9 cellular contexts compared by ENCODE assay signal in genomic region chr15:70974004-70974832, GRCh38.
DNase-seq lines count a peak whose midpoint lies in the region; ATAC-seq and TF ChIP-seq lines count a peak whose summit lies in the region.
"Had no signal": no experiment of that assay in that cellular context is flagged by ENCODE, and none has a peak within 500 bp of the region (broad histone marks: within the 10 kb centered on the region; RNA-seq: fewer than 3 reads in every experiment).

No MANE protein-coding gene starts in this region.

- H3K27ac Mint-ChIP-seq in WTC11, result no peak overlapping the region
- no peak overlapping the region for H3K27ac Mint-ChIP-seq in activated naive CD8-positive, alpha-beta T cell treated with anti-CD3 and anti-CD28 coated beads, Interleukin-2, amount 50 U/mL, for 24 hours
- no peak overlapping the region for H3K27ac Mint-ChIP-seq in CD8-positive, alpha-beta memory T cell

- H3K27ac ChIP-seq in CD8-positive, alpha-beta memory T cell (ENCODE audit: low read depth, low read length), result no peak overlapping the region

- no peaks in the 10 kb centered on the region for H3K4me1 ChIP-seq in CD8-positive, alpha-beta memory T cell (ENCODE audit: insufficient read depth, low read length)

- TF ChIP-seq CTCF in AG09309 (IDR thresholded peaks at IDR 0.05; ENCODE audit: control insufficient read depth, insufficient read depth, low read depth, low read length, missing control alignments) (peak; percentile 39), WTC11 (IDR thresholded peaks at IDR 0.05) (peak; percentile 34; the same call in 1 of the 2 replicates)

- H3K36me3 ChIP-seq in CD8-positive, alpha-beta memory T cell (ENCODE audit: insufficient read depth, low read length), result no peaks in the 10 kb centered on the region

- DNase-seq in AG09309 (ENCODE audit: low read depth) (peak; percentile 49), HPDE6-E6E7 (ENCODE audit: extremely low spot score) (peak; percentile 8), WTC11 (ENCODE audit: low spot score) (no peak), iPS-NIHi11 (ENCODE audit: low spot score) (peak; percentile 10)
- DNase-seq in activated naive CD8-positive, alpha-beta T cell treated with anti-CD3 and anti-CD28 coated beads, Interleukin-2, amount 50 U/mL, for 24 hours, result no peak
- DNase-seq in CD8-positive, alpha-beta memory T cell, result no peak

- ATAC-seq in WTC11 (no peak), HG02798 (IDR thresholded peaks at IDR 0.05; ENCODE audit: poor library complexity, unreplicated experiment) (no peak), HG03045 (IDR thresholded peaks at IDR 0.05; ENCODE audit: unreplicated experiment) (no peak)
- no peak for ATAC-seq in activated naive CD8-positive, alpha-beta T cell treated with anti-CD3 and anti-CD28 coated beads, Interleukin-2, amount 50 U/mL, for 24 hours
- ATAC-seq: Right ventricle myocardium inferior had no signal

- H3K9me3 ChIP-seq in CD8-positive, alpha-beta memory T cell (ENCODE audit: low read length), result no peaks in the 10 kb centered on the region

- CTCF ChIA-PET in WTC11 (lab: Charles Lee), result interaction anchor here (1.0 to 2.3 kb wide), 3 partner anchors 9 to 466 kb away, joined by 3 to 6 read pairs (median 3); no protein-coding TSS in a partner anchor
- CTCF ChIA-PET in CD8-positive, alpha-beta memory T cell (lab: Charles Lee), result no interaction called here

- POLR2A ChIA-PET in WTC11 (lab: Charles Lee), result no interaction called here
- POLR2A ChIA-PET in CD8-positive, alpha-beta memory T cell (lab: Charles Lee), result no interaction called here

- no peaks in the 10 kb centered on the region for H3K4me1 Mint-ChIP-seq in WTC11
- no peaks in the 10 kb centered on the region for H3K4me1 Mint-ChIP-seq in activated naive CD8-positive, alpha-beta T cell treated with anti-CD3 and anti-CD28 coated beads, Interleukin-2, amount 50 U/mL, for 24 hours
- no peaks in the 10 kb centered on the region for H3K4me1 Mint-ChIP-seq in CD8-positive, alpha-beta memory T cell

- no peak overlapping the region for H3K4me3 Mint-ChIP-seq in WTC11
- no peak overlapping the region for H3K4me3 Mint-ChIP-seq in activated naive CD8-positive, alpha-beta T cell treated with anti-CD3 and anti-CD28 coated beads, Interleukin-2, amount 50 U/mL, for 24 hours
- H3K4me3 Mint-ChIP-seq in CD8-positive, alpha-beta memory T cell, result no peak overlapping the region

- no peak overlapping the region for H3K4me3 ChIP-seq in AG09309 (ENCODE audit: control insufficient read depth, low read depth, low read length)
- H3K4me3 ChIP-seq in CD8-positive, alpha-beta memory T cell (ENCODE audit: low read length), result no peak overlapping the region

- H3K36me3 Mint-ChIP-seq in WTC11, result no peaks in the 10 kb centered on the region
- no peaks in the 10 kb centered on the region for H3K36me3 Mint-ChIP-seq in activated naive CD8-positive, alpha-beta T cell treated with anti-CD3 and anti-CD28 coated beads, Interleukin-2, amount 50 U/mL, for 24 hours (ENCODE audit: low read depth)
- H3K36me3 Mint-ChIP-seq in CD8-positive, alpha-beta memory T cell, result no peaks in the 10 kb centered on the region

- no peaks in the 10 kb centered on the region for H3K27me3 Mint-ChIP-seq in WTC11 (ENCODE audit: low read depth)
- H3K27me3 Mint-ChIP-seq in activated naive CD8-positive, alpha-beta T cell treated with anti-CD3 and anti-CD28 coated beads, Interleukin-2, amount 50 U/mL, for 24 hours, result peaks cover 6% of the 10 kb centered on the region
- peaks cover 5 to 22% of the 10 kb centered on the region in 2 donors for H3K27me3 Mint-ChIP-seq in CD8-positive, alpha-beta memory T cell

- H3K9me3 Mint-ChIP-seq in WTC11, result peaks cover 4% of the 10 kb centered on the region
- H3K9me3 Mint-ChIP-seq in activated naive CD8-positive, alpha-beta T cell treated with anti-CD3 and anti-CD28 coated beads, Interleukin-2, amount 50 U/mL, for 24 hours, result no peaks in the 10 kb centered on the region
- peaks cover 0 to 7% (median 0%) of the 10 kb centered on the region in 5 donors for H3K9me3 Mint-ChIP-seq in CD8-positive, alpha-beta memory T cell

- no peaks in the 10 kb centered on the region for H3K27me3 ChIP-seq in CD8-positive, alpha-beta memory T cell (ENCODE audit: insufficient read depth, low read length, poor library complexity, severe bottlenecking)

TF ChIP-seq in WTC11, 78 proteins besides CTCF, POLR2A, EP300 and RAD21 (continues in another document):
- TF ChIP-seq CDX4 (CRISPR knock-in tag; IDR thresholded peaks at IDR 0.05; ENCODE audit: borderline replicate concordance) (no peak), ETV6 (CRISPR knock-in tag; IDR thresholded peaks at IDR 0.05) (no peak), ATF3 (CRISPR knock-in tag; conservative IDR thresholded peaks at IDR 0.05) (no peak), SMAD4 (CRISPR knock-in tag; IDR thresholded peaks at IDR 0.05) (no peak), NR3C1 (CRISPR knock-in tag; conservative IDR thresholded peaks at IDR 0.05; ENCODE audit: low read depth) (no peak), ERG (CRISPR knock-in tag; IDR thresholded peaks at IDR 0.05) (no peak), CREM (CRISPR knock-in tag; IDR thresholded peaks at IDR 0.05) (no peak), USF1 (CRISPR knock-in tag; IDR thresholded peaks at IDR 0.05) (no peak), STAT6 (CRISPR knock-in tag; conservative IDR thresholded peaks at IDR 0.05; ENCODE audit: low read depth) (no peak)

Comparison
In these comparisons a context has a peak if more than half of its experiments do, and no peak if none do; other contexts are left out.
1. DNase-seq: peak in AG09309 (single experiment), HPDE6-E6E7 (single experiment) and iPS-NIHi11 (single experiment); none in WTC11 (single experiment), activated naive CD8-positive, alpha-beta T cell treated with anti-CD3 and anti-CD28 coated beads, Interleukin-2, amount 50 U/mL, for 24 hours (single experiment) and CD8-positive, alpha-beta memory T cell (0 of 5).